Comparison of ENCODE assay signal across 12 cellular contexts in genomic region chr1:91054780-91055481, GRCh38. TPM values are rescaled to one million over a fixed set of nuclear protein-coding genes. Genes with fewer than 3 reads are reported as not detected.
A peak's percentile ranks its signal among the peaks of the same experiment; 100 is the strongest.
DNase-seq lines count a peak whose midpoint lies in the region; ATAC-seq and TF ChIP-seq lines count a peak whose summit lies in the region.
"Had no signal": no experiment of that assay in that cellular context is flagged by ENCODE, and none has a peak within 500 bp of the region (broad histone marks: within the 10 kb centered on the region; RNA-seq: fewer than 3 reads in every experiment).

No MANE protein-coding gene starts in this region.

- ATAC-seq in GM19025 (IDR thresholded peaks at IDR 0.05; ENCODE audit: low read depth, unreplicated experiment) (peak; percentile 72), HG02588 (IDR thresholded peaks at IDR 0.05; ENCODE audit: unreplicated experiment) (peak; percentile 79), HG03565 (IDR thresholded peaks at IDR 0.05; ENCODE audit: unreplicated experiment) (peak; percentile 73)
- no peak for ATAC-seq in activated CD8-positive, alpha-beta T cell treated with anti-CD3 and anti-CD28 coated beads for 36 hours

- peak; percentile 42 for DNase-seq in pons (ENCODE audit: low spot score)
- no peak for DNase-seq in foreskin fibroblast
- DNase-seq in cortex of kidney (lab: John Stamatoyannopoulos, UW), result no peak
- DNase-seq in activated CD8-positive, alpha-beta T cell treated with anti-CD3 and anti-CD28 coated beads for 36 hours, result no peak
- DNase-seq: KG1; stimulated activated CD4-positive, alpha-beta T cell treated with anti-CD3 and anti-CD28 coated beads, Interleukin-2, amount 100 ng/mL, for 24 hours; upper lobe of left lung had no signal

- intact Hi-C loops in activated CD8-positive, alpha-beta T cell treated with anti-CD3 and anti-CD28 coated beads for 36 hours (cut with micrococcal nuclease), result no loop called here

- CTCF ChIA-PET in activated CD8-positive, alpha-beta T cell treated with anti-CD3 and anti-CD28 coated beads for 36 hours (lab: Charles Lee), result interaction anchor here (1.2 kb wide), 1 partner anchor 111 kb away, joined by 4 read pairs; no protein-coding TSS in a partner anchor

- POLR2A ChIA-PET in activated CD8-positive, alpha-beta T cell treated with anti-CD3 and anti-CD28 coated beads for 36 hours (lab: Charles Lee), result no interaction called here

- H3K4me1 Mint-ChIP-seq in activated CD8-positive, alpha-beta T cell treated with anti-CD3 and anti-CD28 coated beads for 36 hours (ENCODE audit: low read depth), result no peaks in the 10 kb centered on the region
- H3K4me1 Mint-ChIP-seq: nephron had no signal

- H3K4me3 ChIP-seq in foreskin fibroblast (ENCODE audit: low read depth in 1 of 2, low read length in 2 of 2), result no peak overlapping the region
- H3K4me3 ChIP-seq: Peyer's patch, upper lobe of left lung had no signal

- no peaks in the 10 kb centered on the region for H3K36me3 Mint-ChIP-seq in activated CD8-positive, alpha-beta T cell treated with anti-CD3 and anti-CD28 coated beads for 36 hours (ENCODE audit: low read depth)

- peaks cover 2% of the 10 kb centered on the region for H3K27me3 Mint-ChIP-seq in activated CD8-positive, alpha-beta T cell treated with anti-CD3 and anti-CD28 coated beads for 36 hours

- no peak overlapping the region for H3K27ac Mint-ChIP-seq in activated CD8-positive, alpha-beta T cell treated with anti-CD3 and anti-CD28 coated beads for 36 hours
- H3K27ac Mint-ChIP-seq: nephron had no signal

- no peak overlapping the region for H3K4me3 Mint-ChIP-seq in activated CD8-positive, alpha-beta T cell treated with anti-CD3 and anti-CD28 coated beads for 36 hours
- H3K4me3 Mint-ChIP-seq: nephron had no signal

- TF ChIP-seq CTCF in foreskin fibroblast (IDR thresholded peaks at IDR 0.05; ENCODE audit: low read depth, low read length), result no peak
- TF ChIP-seq CTCF in activated CD8-positive, alpha-beta T cell treated with anti-CD3 and anti-CD28 coated beads for 36 hours (IDR thresholded peaks at IDR 0.05), result no peak

- H3K9me3 Mint-ChIP-seq in activated CD8-positive, alpha-beta T cell treated with anti-CD3 and anti-CD28 coated beads for 36 hours, result no peaks in the 10 kb centered on the region
- H3K9me3 Mint-ChIP-seq: nephron had no signal

RNA-seq across cellular contexts. Expression of gene ZNF644, which starts 33.1 kb away (rescaled TPM):
- total RNA-seq in activated CD8-positive, alpha-beta T cell treated with anti-CD3 and anti-CD28 coated beads for 36 hours, result 10 to 100 TPM; 43.4 to 44.9 TPM
